31 cellular contexts compared by ENCODE assay signal in genomic region chr9:101460965-101461364, GRCh38. TPM values are rescaled to one million over a fixed set of nuclear protein-coding genes. Genes with fewer than 3 reads are reported as not detected.
"Had no signal": no experiment of that assay in that cellular context is flagged by ENCODE, and none has a peak within 500 bp of the region (broad histone marks: within the 10 kb centered on the region; RNA-seq: fewer than 3 reads in every experiment).

No MANE protein-coding gene starts in this region.

- H3K4me2 ChIP-seq: SK-N-SH had no signal

- H3K9me3 Mint-ChIP-seq: activated CD4-positive, alpha-beta memory T cell treated with anti-CD3 and anti-CD28 coated beads, Interleukin-2, amount 10 ng/mL, durations not matched to agents 7 days and 5 days; activated CD4-positive, alpha-beta T cell treated with anti-CD3 and anti-CD28 coated beads, Interleukin-2, amount 10 ng/mL, durations not matched to agents 7 days and 5 days; activated naive CD4-positive, alpha-beta T cell treated with anti-CD3 and anti-CD28 coated beads, Interleukin-2, amount 10 ng/mL, durations not matched to agents 7 days and 5 days; activated naive CD8-positive, alpha-beta T cell treated with anti-CD3 and anti-CD28 coated beads, Interleukin-2, amount 10 ng/mL, durations not matched to agents 7 days and 5 days; activated T-cell treated with anti-CD3 and anti-CD28 coated beads, Interleukin-2, amount 50 U/mL, for 72 hours; activated T-helper 2 cell treated with anti-CD3 and anti-CD28 coated beads, Interferon-gamma antibody, Interleukin-2, Interleukin-4, amounts not matched to agents 10 μg/mL and 5 μg/mL and 100 μg/mL, durations not matched to agents 14 hours and 24 hours and 36 hours had no signal

- DNase-seq: activated CD4-positive, alpha-beta memory T cell treated with anti-CD3 and anti-CD28 coated beads, Interleukin-2, amount 10 ng/mL, durations not matched to agents 7 days and 5 days; activated CD4-positive, alpha-beta T cell treated with anti-CD3 and anti-CD28 coated beads, Interleukin-2, amount 10 ng/mL, durations not matched to agents 7 days and 5 days; activated CD4-positive, CD25-positive, alpha-beta regulatory T cell; activated CD8-positive, alpha-beta memory T cell treated with anti-CD3 and anti-CD28 coated beads, Interleukin-2, amount 50 U/mL, for 4 hours; activated gamma-delta T cell treated with Interleukin-2 at 50 U/mL for 16 hours; activated naive CD4-positive, alpha-beta T cell treated with anti-CD3 and anti-CD28 coated beads, Interleukin-2, amount 10 ng/mL, durations not matched to agents 7 days and 5 days; activated naive CD8-positive, alpha-beta T cell treated with anti-CD3 and anti-CD28 coated beads, Interleukin-2, amount 10 ng/mL, durations not matched to agents 7 days and 5 days; activated T-cell treated with anti-CD3 and anti-CD28 coated beads, Interleukin-2, amount 50 U/mL, for 72 hours; adrenal gland; anterior cingulate cortex; caudate nucleus; Kasumi-1; KBM-7; NCI-H1048; NCI-H1417 treated with DMSO at 0.1 percent for 48 hours; NCI-H1694; NCI-H2029; NCI-H345; NCI-H510A; NCI-H526 treated with DMSO at 0.1 percent for 48 hours; NCI-H82; Right ventricle myocardium superior; SJCRH30; SK-N-SH; T-helper 1 cell had no signal

- H3K4me3 ChIP-seq: adrenal gland, breast epithelium, SJCRH30 had no signal

- H3K36me3 Mint-ChIP-seq: activated naive CD4-positive, alpha-beta T cell treated with anti-CD3 and anti-CD28 coated beads, Interleukin-2, amount 10 ng/mL, durations not matched to agents 7 days and 5 days; activated naive CD8-positive, alpha-beta T cell treated with anti-CD3 and anti-CD28 coated beads, Interleukin-2, amount 10 ng/mL, durations not matched to agents 7 days and 5 days had no signal

- H3K4me1 Mint-ChIP-seq: activated CD4-positive, alpha-beta memory T cell treated with anti-CD3 and anti-CD28 coated beads, Interleukin-2, amount 10 ng/mL, durations not matched to agents 7 days and 5 days; activated CD4-positive, alpha-beta T cell treated with anti-CD3 and anti-CD28 coated beads, Interleukin-2, amount 10 ng/mL, durations not matched to agents 7 days and 5 days; activated naive CD4-positive, alpha-beta T cell treated with anti-CD3 and anti-CD28 coated beads, Interleukin-2, amount 10 ng/mL, durations not matched to agents 7 days and 5 days; activated naive CD8-positive, alpha-beta T cell treated with anti-CD3 and anti-CD28 coated beads, Interleukin-2, amount 10 ng/mL, durations not matched to agents 7 days and 5 days had no signal

- H3K27ac ChIP-seq: adrenal gland, breast epithelium, RWPE1, SJCRH30 had no signal

- H3K36me3 ChIP-seq: adrenal gland, breast epithelium, SJCRH30 had no signal

- H3K9me3 ChIP-seq: adrenal gland, breast epithelium, SJCRH30, SK-N-SH had no signal

- H3K27me3 ChIP-seq: adrenal gland, SJCRH30 had no signal

- H3K27ac Mint-ChIP-seq: activated CD4-positive, alpha-beta memory T cell treated with anti-CD3 and anti-CD28 coated beads, Interleukin-2, amount 10 ng/mL, durations not matched to agents 7 days and 5 days; activated CD4-positive, alpha-beta T cell treated with anti-CD3 and anti-CD28 coated beads, Interleukin-2, amount 10 ng/mL, durations not matched to agents 7 days and 5 days; activated naive CD4-positive, alpha-beta T cell treated with anti-CD3 and anti-CD28 coated beads, Interleukin-2, amount 10 ng/mL, durations not matched to agents 7 days and 5 days; activated naive CD8-positive, alpha-beta T cell treated with anti-CD3 and anti-CD28 coated beads, Interleukin-2, amount 10 ng/mL, durations not matched to agents 7 days and 5 days; activated T-cell treated with anti-CD3 and anti-CD28 coated beads, Interleukin-2, amount 50 U/mL, for 72 hours; activated T-helper 2 cell treated with anti-CD3 and anti-CD28 coated beads, Interferon-gamma antibody, Interleukin-2, Interleukin-4, amounts not matched to agents 10 μg/mL and 5 μg/mL and 100 μg/mL, durations not matched to agents 14 hours and 24 hours and 36 hours had no signal

- H3K4me1 ChIP-seq: adrenal gland, breast epithelium had no signal

- H3K9ac ChIP-seq: SK-N-SH had no signal

- H3K4me3 Mint-ChIP-seq: activated CD4-positive, alpha-beta memory T cell treated with anti-CD3 and anti-CD28 coated beads, Interleukin-2, amount 10 ng/mL, durations not matched to agents 7 days and 5 days; activated CD4-positive, alpha-beta T cell treated with anti-CD3 and anti-CD28 coated beads, Interleukin-2, amount 10 ng/mL, durations not matched to agents 7 days and 5 days; activated naive CD4-positive, alpha-beta T cell treated with anti-CD3 and anti-CD28 coated beads, Interleukin-2, amount 10 ng/mL, durations not matched to agents 7 days and 5 days; activated naive CD8-positive, alpha-beta T cell treated with anti-CD3 and anti-CD28 coated beads, Interleukin-2, amount 10 ng/mL, durations not matched to agents 7 days and 5 days; activated T-cell treated with anti-CD3 and anti-CD28 coated beads, Interleukin-2, amount 50 U/mL, for 72 hours had no signal

- ATAC-seq: activated T-cell treated with anti-CD3 and anti-CD28 coated beads, Interleukin-2, amount 50 U/mL, for 72 hours; Panc1 had no signal

RNA-seq across cellular contexts. Expression of gene ALDOB, which starts 25.4 kb away (rescaled TPM):
- total RNA-seq: activated CD4-positive, alpha-beta memory T cell treated with anti-CD3 and anti-CD28 coated beads, Interleukin-2, amount 10 ng/mL, durations not matched to agents 7 days and 5 days; activated CD4-positive, alpha-beta T cell treated with anti-CD3 and anti-CD28 coated beads, Interleukin-2, amount 10 ng/mL, durations not matched to agents 7 days and 5 days; activated naive CD8-positive, alpha-beta T cell treated with anti-CD3 and anti-CD28 coated beads, Interleukin-2, amount 10 ng/mL, durations not matched to agents 7 days and 5 days; activated T-cell treated with anti-CD3 and anti-CD28 coated beads, Interleukin-2, amount 50 U/mL, for 72 hours; activated T-helper 2 cell treated with anti-CD3 and anti-CD28 coated beads, Interferon-gamma antibody, Interleukin-2, Interleukin-4, amounts not matched to agents 10 μg/mL and 5 μg/mL and 100 μg/mL, durations not matched to agents 14 hours and 24 hours and 36 hours; OCI-LY7; SJCRH30; T-helper 2 cell treated with Interferon-gamma antibody and Interleukin-4, amounts not matched to agents 100 ng/mL and 5 ng/mL, for 36 hours had no signal
